In genomic region chrX:34578237-34578636, GRCh38 we compare ENCODE assay signal across 8 cellular contexts.
DNase-seq lines count a peak whose midpoint lies in the region; ATAC-seq and TF ChIP-seq lines count a peak whose summit lies in the region.

No MANE protein-coding gene starts in this region.

- peaks cover under 1% of the 10 kb centered on the region for H3K27me3 Mint-ChIP-seq in neural progenitor cell (ENCODE audit: insufficient read depth, low read depth)
- no peaks in the 10 kb centered on the region for H3K27me3 Mint-ChIP-seq in naive thymus-derived CD8-positive, alpha-beta T cell

- DNase-seq in DMS53 (lab: John Stamatoyannopoulos, UW) (peak; percentile 71), dermis microvascular lymphatic vessel endothelial cell (ENCODE audit: low read depth in 2 of 2) (peak; percentile 62 to 65), neural progenitor cell (ENCODE audit: low spot score) (peak; percentile 41)
- DNase-seq in naive thymus-derived CD8-positive, alpha-beta T cell: no peak

- H2AFZ ChIP-seq in Loucy (ENCODE audit: low read length) (no peak overlapping the region), neural progenitor cell (replicated peaks) (no peak overlapping the region)

- H3K27me3 ChIP-seq in Loucy (ENCODE audit: insufficient read depth, low read length, poor library complexity, severe bottlenecking): no peaks in the 10 kb centered on the region
- no peaks in the 10 kb centered on the region for H3K27me3 ChIP-seq in neural progenitor cell

- no peaks in the 10 kb centered on the region for H3K36me3 ChIP-seq in Loucy (ENCODE audit: insufficient read depth, low read length)
- H3K36me3 ChIP-seq in neural progenitor cell: no peaks in the 10 kb centered on the region

- H4K20me1 ChIP-seq in Loucy (ENCODE audit: insufficient read depth, low read length, poor library complexity, severe bottlenecking): no peaks in the 10 kb centered on the region
- H4K20me1 ChIP-seq in neural progenitor cell (ENCODE audit: low read depth): no peaks in the 10 kb centered on the region

- H3K9ac ChIP-seq in Loucy (ENCODE audit: low read depth, low read length, poor library complexity, severe bottlenecking): no peak overlapping the region
- H3K9ac ChIP-seq in neural progenitor cell: no peak overlapping the region

- H3K4me2 ChIP-seq in Loucy (ENCODE audit: low read depth, low read length, poor library complexity, severe bottlenecking): no peak overlapping the region
- no peak overlapping the region for H3K4me2 ChIP-seq in neural progenitor cell

- no peak overlapping the region for H3K27ac Mint-ChIP-seq in neural progenitor cell
- no peak overlapping the region for H3K27ac Mint-ChIP-seq in naive thymus-derived CD8-positive, alpha-beta T cell

- no peak overlapping the region for H3K27ac ChIP-seq in neural progenitor cell

- no peak for ATAC-seq in GM19463 (IDR thresholded peaks at IDR 0.05; ENCODE audit: unreplicated experiment)
- no peak for ATAC-seq in HG03097 (IDR thresholded peaks at IDR 0.05; ENCODE audit: low FRiP score, unreplicated experiment)
- no peak for ATAC-seq in HG02678 (IDR thresholded peaks at IDR 0.05; ENCODE audit: unreplicated experiment)
- no peak for ATAC-seq in naive thymus-derived CD8-positive, alpha-beta T cell

- H3K4me3 ChIP-seq in Loucy (ENCODE audit: low read length, poor library complexity, severe bottlenecking): no peak overlapping the region
- H3K4me3 ChIP-seq in neural progenitor cell: no peak overlapping the region

- H3K4me1 Mint-ChIP-seq in neural progenitor cell: peaks cover 2% of the 10 kb centered on the region
- H3K4me1 Mint-ChIP-seq in naive thymus-derived CD8-positive, alpha-beta T cell: no peaks in the 10 kb centered on the region

- no peaks in the 10 kb centered on the region for H3K4me1 ChIP-seq in Loucy (ENCODE audit: insufficient read depth, low read length, poor library complexity, severe bottlenecking)
- peaks cover 9% of the 10 kb centered on the region for H3K4me1 ChIP-seq in neural progenitor cell

- H3K9me2 ChIP-seq in Loucy (replicated peaks; ENCODE audit: low read depth, low read length): no peaks in the 10 kb centered on the region

- H3K4me3 Mint-ChIP-seq in neural progenitor cell: no peak overlapping the region
- no peak overlapping the region for H3K4me3 Mint-ChIP-seq in naive thymus-derived CD8-positive, alpha-beta T cell

- no peaks in the 10 kb centered on the region for H3K36me3 Mint-ChIP-seq in neural progenitor cell
- no peaks in the 10 kb centered on the region for H3K36me3 Mint-ChIP-seq in naive thymus-derived CD8-positive, alpha-beta T cell

- no peaks in the 10 kb centered on the region for H3F3A ChIP-seq in Loucy (ENCODE audit: low read depth)
- peaks cover 9% of the 10 kb centered on the region for H3F3A ChIP-seq in neural progenitor cell (ENCODE audit: low read depth)

- POLR2A ChIA-PET in naive thymus-derived CD8-positive, alpha-beta T cell (lab: Charles Lee): no interaction called here

- H3K79me2 ChIP-seq in Loucy (ENCODE audit: insufficient read depth, low read length): no peaks in the 10 kb centered on the region
- no peaks in the 10 kb centered on the region for H3K79me2 ChIP-seq in neural progenitor cell (ENCODE audit: low read depth)

- H3K9me3 ChIP-seq in Loucy (ENCODE audit: insufficient read depth, low read depth, low read length) (no peaks in the 10 kb centered on the region), neural progenitor cell (ENCODE audit: low read depth) (no peaks in the 10 kb centered on the region)

- no peaks in the 10 kb centered on the region for H3K9me3 Mint-ChIP-seq in neural progenitor cell
- peaks cover 0 to 3% (median 0%) of the 10 kb centered on the region in 9 donors for H3K9me3 Mint-ChIP-seq in naive thymus-derived CD8-positive, alpha-beta T cell

- TF ChIP-seq CTCF in Loucy (conservative IDR thresholded peaks at IDR 0.05; ENCODE audit: low read length) (0 out of 2 replicates have a peak, but pooled peaks have one; percentile 17), neural progenitor cell (IDR thresholded peaks at IDR 0.05) (peak; percentile 60)

Comparison
In these comparisons a context has a peak if more than half of its experiments do, and no peak if none do; other contexts are left out.
1. DNase-seq: peak in DMS53 (single experiment), dermis microvascular lymphatic vessel endothelial cell (2 of 2) and neural progenitor cell (single experiment); none in naive thymus-derived CD8-positive, alpha-beta T cell (0 of 10).